8 cellular contexts compared by ENCODE assay signal in the genomic region with DNA sequence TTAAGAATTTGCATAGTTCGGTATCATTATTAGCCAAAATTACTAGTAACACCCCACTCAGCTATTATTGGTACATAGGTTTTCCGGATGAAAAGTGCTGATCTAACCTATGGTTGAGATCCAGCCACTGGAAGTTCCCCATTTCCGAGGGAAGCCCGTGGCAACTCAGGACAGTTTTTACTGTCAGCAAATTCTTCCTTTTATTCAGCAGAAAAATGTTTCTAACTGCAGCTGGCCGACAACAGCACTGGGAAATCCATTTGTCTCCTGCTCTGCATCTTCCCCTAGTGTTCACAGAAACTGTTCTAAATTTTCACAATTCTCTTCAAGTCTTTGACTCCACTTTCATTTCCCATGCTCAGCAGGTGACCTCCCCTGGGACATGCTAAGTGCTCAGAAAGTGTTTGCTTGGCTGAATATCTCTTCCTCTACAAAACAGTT. TPM values are rescaled to one million over a fixed set of nuclear protein-coding genes. Genes with fewer than 3 reads are reported as not detected.
A peak's percentile ranks its signal among the peaks of the same experiment; 100 is the strongest.
DNase-seq lines count a peak whose midpoint lies in the region; ATAC-seq and TF ChIP-seq lines count a peak whose summit lies in the region.

No MANE protein-coding gene starts in this region.

- no peaks in the 10 kb centered on the region for H3K36me3 Mint-ChIP-seq in memory B cell

- no peak overlapping the region for H3K4me3 ChIP-seq in H7 (ENCODE audit: insufficient read depth, low read depth, low read length)

- POLR2A ChIA-PET in HEK293T (lab: Yijun Ruan, JAX): interaction anchor here (1.2 kb wide), 1 partner anchor 16 kb away, joined by 5 read pairs; a partner anchor contains a TSS

- H3K9me3 Mint-ChIP-seq in memory B cell: no peaks in the 10 kb centered on the region

- H3K27me3 Mint-ChIP-seq in memory B cell: no peaks in the 10 kb centered on the region

- H3K4me1 Mint-ChIP-seq in memory B cell: peaks cover 25% of the 10 kb centered on the region

- H3K4me3 Mint-ChIP-seq in memory B cell: peak overlapping the region; percentile 61

- DNase-seq in memory B cell (ENCODE audit: low spot score in 2 of 2): peak; percentile 49 to 67
- no peak for DNase-seq in KG1 (lab: John Stamatoyannopoulos, UW)
- no peak for DNase-seq in DMS53 (lab: John Stamatoyannopoulos, UW)
- DNase-seq in HEK293T (ENCODE audit: extremely low spot score): no peak
- DNase-seq in H7: no peak

- H3K27ac Mint-ChIP-seq in memory B cell: peak overlapping the region; percentile 7

- H3K27me3 ChIP-seq in H7 (ENCODE audit: control insufficient read depth, insufficient read depth, low read length): no peaks in the 10 kb centered on the region

- CTCF ChIA-PET in HEK293T (lab: Yijun Ruan, JAX): no interaction called here

- no peaks in the 10 kb centered on the region for H3K36me3 ChIP-seq in H7 (replicated peaks; ENCODE audit: control insufficient read depth, insufficient read depth, low read length)

- ATAC-seq in GM18867 (IDR thresholded peaks at IDR 0.05; ENCODE audit: unreplicated experiment): peak; percentile 72
- peak; percentile 74 for ATAC-seq in GM21786 (IDR thresholded peaks at IDR 0.05; ENCODE audit: unreplicated experiment)
- ATAC-seq in HG03571 (IDR thresholded peaks at IDR 0.05; ENCODE audit: unreplicated experiment): peak; percentile 76
- ATAC-seq in memory B cell (ENCODE audit: low read depth): peak; percentile 99

TF ChIP-seq in HEK293T, 16 proteins besides CTCF, POLR2A, EP300 and RAD21:
- TF ChIP-seq FOXK2 (IDR thresholded peaks at IDR 0.05) (no peak), L3MBTL2 (conservative IDR thresholded peaks at IDR 0.05) (no peak), FOXM1 (IDR thresholded peaks at IDR 0.05; ENCODE audit: borderline replicate concordance) (no peak), HDGF (IDR thresholded peaks at IDR 0.05; ENCODE audit: borderline replicate concordance) (no peak), TARDBP (IDR thresholded peaks at IDR 0.05) (no peak), ARNT (IDR thresholded peaks at IDR 0.05) (no peak), ELF4 (IDR thresholded peaks at IDR 0.05) (no peak), FOXA1 (IDR thresholded peaks at IDR 0.05) (no peak), SUZ12 (IDR thresholded peaks at IDR 0.05) (no peak), SP1 (IDR thresholded peaks at IDR 0.05) (no peak), BHLHE40 (IDR thresholded peaks at IDR 0.05; ENCODE audit: borderline replicate concordance) (no peak), NFRKB (IDR thresholded peaks at IDR 0.05) (no peak), LEF1 (IDR thresholded peaks at IDR 0.05; ENCODE audit: borderline replicate concordance) (no peak), CTBP1 (IDR thresholded peaks at IDR 0.05; ENCODE audit: borderline replicate concordance) (no peak)
- TF ChIP-seq, protein P1, sequence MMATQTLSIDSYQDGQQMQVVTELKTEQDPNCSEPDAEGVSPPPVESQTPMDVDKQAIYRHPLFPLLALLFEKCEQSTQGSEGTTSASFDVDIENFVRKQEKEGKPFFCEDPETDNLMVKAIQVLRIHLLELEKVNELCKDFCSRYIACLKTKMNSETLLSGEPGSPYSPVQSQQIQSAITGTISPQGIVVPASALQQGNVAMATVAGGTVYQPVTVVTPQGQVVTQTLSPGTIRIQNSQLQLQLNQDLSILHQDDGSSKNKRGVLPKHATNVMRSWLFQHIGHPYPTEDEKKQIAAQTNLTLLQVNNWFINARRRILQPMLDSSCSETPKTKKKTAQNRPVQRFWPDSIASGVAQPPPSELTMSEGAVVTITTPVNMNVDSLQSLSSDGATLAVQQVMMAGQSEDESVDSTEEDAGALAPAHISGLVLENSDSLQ (IDR thresholded peaks at IDR 0.05): no peak
TF ChIP-seq in HEK293T: peak in this region for 0.

RNA-seq across cellular contexts. Expression of a gene that starts 15.6 kb away (rescaled TPM):
- total RNA-seq in H7 (2014; rRNA removed; shearing (Covaris generic)): 57.0 and 74.7 TPM in 2 replicates

Comparison
In these comparisons a context has a peak if more than half of its experiments do, and no peak if none do; other contexts are left out.
1. DNase-seq: peak in memory B cell (2 of 2); none in KG1 (single experiment), DMS53 (single experiment), HEK293T (single experiment) and H7 (single experiment).
2. Peak in every context shown above with its lines, with median percentiles within 50 percentile points of each other: ATAC-seq.